In the genomic region with DNA sequence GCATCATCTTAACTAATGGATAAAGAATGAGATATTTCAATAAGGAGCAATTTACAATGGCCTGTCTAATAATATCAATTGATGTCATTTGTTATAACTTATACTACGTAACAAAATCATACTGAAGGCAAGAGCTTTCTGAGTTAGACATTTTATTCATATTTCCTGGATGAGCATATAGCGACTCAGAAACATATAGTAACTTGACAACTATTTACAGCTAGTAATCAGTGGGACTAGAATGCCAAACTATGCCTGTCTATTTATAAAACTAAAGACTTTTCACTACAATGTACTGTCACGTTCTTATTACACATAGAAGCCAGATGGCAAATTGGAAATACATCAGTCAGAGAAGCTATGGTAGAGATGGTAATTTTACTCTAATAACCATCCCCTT, we compare ENCODE assay signal across 17 cellular contexts.
"Had no signal": no experiment of that assay in that cellular context is flagged by ENCODE, and none has a peak within 500 bp of the region (broad histone marks: within the 10 kb centered on the region; RNA-seq: fewer than 3 reads in every experiment).

No MANE protein-coding gene starts in this region.

- H3K9ac ChIP-seq: parathyroid adenoma had no signal

- DNase-seq: effector memory CD8-positive, alpha-beta T cell; erythroblast; heart right ventricle; hypothalamus; kidney glomerular epithelial cell; naive thymus-derived CD4-positive, alpha-beta T cell; nephron progenitor cell; right lobe of liver; stimulated activated CD4-positive, alpha-beta T cell treated with anti-CD3 and anti-CD28 coated beads, Interleukin-4, amount 100 ng/mL, for 1 hour; stimulated activated CD8-positive, alpha-beta memory T cell treated with anti-CD3 and anti-CD28 coated beads, Interleukin-4, amount 100 ng/mL, for 48 hours; stimulated activated naive CD8-positive, alpha-beta T cell treated with anti-CD3 and anti-CD28 coated beads, Interleukin-15, Interleukin-2, amounts not matched to agents 100 U/mL and 50 U/mL, for 24 hours; thyroid gland had no signal

- H3K4me1 ChIP-seq: heart right ventricle, parathyroid adenoma, prostate gland, right lobe of liver, suprapubic skin, thyroid gland had no signal

- H3K36me3 ChIP-seq: heart right ventricle, prostate gland, right lobe of liver, suprapubic skin, thyroid gland had no signal

- H2AFZ ChIP-seq: parathyroid adenoma had no signal

- H3K4me3 ChIP-seq: heart right ventricle, prostate gland, right lobe of liver, suprapubic skin, thyroid gland had no signal

- H3K27ac Mint-ChIP-seq: effector memory CD8-positive, alpha-beta T cell; naive thymus-derived CD4-positive, alpha-beta T cell; nephron progenitor cell; stimulated activated effector memory CD8-positive, alpha-beta T cell treated with anti-CD3 and anti-CD28 coated beads, Interleukin-12 subunit alpha, Interleukin-12 subunit beta, amount 100 ng/mL, for 72 hours; type B pancreatic cell had no signal

- H3K9me3 ChIP-seq: prostate gland, right lobe of liver, thyroid gland had no signal

- H3K79me2 ChIP-seq: parathyroid adenoma had no signal

- H3K27ac ChIP-seq: heart right ventricle, parathyroid adenoma, prostate gland, right lobe of liver, suprapubic skin, thyroid gland had no signal

- H3K36me3 Mint-ChIP-seq: naive thymus-derived CD4-positive, alpha-beta T cell; stimulated activated effector memory CD8-positive, alpha-beta T cell treated with anti-CD3 and anti-CD28 coated beads, Interleukin-12 subunit alpha, Interleukin-12 subunit beta, amount 100 ng/mL, for 72 hours; type B pancreatic cell had no signal

- H3K27me3 ChIP-seq: heart right ventricle, right lobe of liver, suprapubic skin, thyroid gland had no signal

- H3K27me3 Mint-ChIP-seq: effector memory CD8-positive, alpha-beta T cell; naive thymus-derived CD4-positive, alpha-beta T cell; type B pancreatic cell had no signal

- ATAC-seq: effector memory CD8-positive, alpha-beta T cell; heart right ventricle; naive thymus-derived CD4-positive, alpha-beta T cell; right lobe of liver; stimulated activated effector memory CD8-positive, alpha-beta T cell treated with anti-CD3 and anti-CD28 coated beads, Interleukin-12 subunit alpha, Interleukin-12 subunit beta, amount 100 ng/mL, for 72 hours; stimulated activated naive CD8-positive, alpha-beta T cell treated with anti-CD3 and anti-CD28 coated beads, Interleukin-15, Interleukin-2, amounts not matched to agents 100 U/mL and 50 U/mL, for 24 hours had no signal

- H3K4me3 Mint-ChIP-seq: effector memory CD8-positive, alpha-beta T cell; naive thymus-derived CD4-positive, alpha-beta T cell; nephron progenitor cell; stimulated activated effector memory CD8-positive, alpha-beta T cell treated with anti-CD3 and anti-CD28 coated beads, Interleukin-12 subunit alpha, Interleukin-12 subunit beta, amount 100 ng/mL, for 72 hours; type B pancreatic cell had no signal

- H3K4me1 Mint-ChIP-seq: naive thymus-derived CD4-positive, alpha-beta T cell; nephron progenitor cell; stimulated activated effector memory CD8-positive, alpha-beta T cell treated with anti-CD3 and anti-CD28 coated beads, Interleukin-12 subunit alpha, Interleukin-12 subunit beta, amount 100 ng/mL, for 72 hours had no signal

- H3K9me3 Mint-ChIP-seq: effector memory CD8-positive, alpha-beta T cell; nephron progenitor cell had no signal
